ENCODE assay signal across 8 cellular contexts in genomic region chr1:54199151-54199764, GRCh38. TPM values are rescaled to one million over a fixed set of nuclear protein-coding genes. Genes with fewer than 3 reads are reported as not detected.
DNase-seq lines count a peak whose midpoint lies in the region; ATAC-seq and TF ChIP-seq lines count a peak whose summit lies in the region.

No MANE protein-coding gene starts in this region.

- H3K79me1 ChIP-seq in neuronal stem cell (ENCODE audit: low read depth, low read length), result peaks cover 5% of the 10 kb centered on the region

- H4K91ac ChIP-seq in neuronal stem cell (ENCODE audit: low read depth, low read length, poor library complexity), result no peak overlapping the region

- H3K23ac ChIP-seq in neuronal stem cell (ENCODE audit: low read depth, low read length, poor library complexity), result no peak overlapping the region

- H3K9ac ChIP-seq in BLaER1 (peak overlapping the region; percentile 91), neuronal stem cell (ENCODE audit: low read depth, low read length, poor library complexity) (peak overlapping the region; percentile 33)

- H3K4ac ChIP-seq in neuronal stem cell (ENCODE audit: low read length), result no peak overlapping the region

- no peak for TF ChIP-seq CTCF in Peyer's patch (IDR thresholded peaks at IDR 0.05)

- H3K4me3 ChIP-seq in BLaER1 (peak overlapping the region; percentile 94), Peyer's patch (peak overlapping the region; percentile 81 to 97 (median 90)), esophagus (ENCODE audit: low read depth in 1 of 2, low read length in 2 of 2) (peak overlapping the region; percentile 92 to 95), neuronal stem cell (ENCODE audit: low read length in 2 of 2) (peak overlapping the region; percentile 67 to 79)

- H2AK5ac ChIP-seq in neuronal stem cell (ENCODE audit: low read depth, low read length), result no peak overlapping the region

- H3K27ac ChIP-seq in BLaER1, result peak overlapping the region; percentile 85
- peak overlapping the region; percentile 48 to 86 (median 72) for H3K27ac ChIP-seq in Peyer's patch
- H3K27ac ChIP-seq in esophagus (ENCODE audit: low read depth in 2 of 2, low read length in 1 of 2), result peak overlapping the region in 1 of 2 donors; percentile 43
- no peak overlapping the region for H3K27ac ChIP-seq in neuronal stem cell (replicated peaks; ENCODE audit: low read length)

- H2AFZ ChIP-seq in neuronal stem cell (ENCODE audit: low read length), result peak overlapping the region; percentile 86

- H3K4me1 ChIP-seq in BLaER1, result peaks cover 33% of the 10 kb centered on the region
- peaks cover 5 to 24% (median 10%) of the 10 kb centered on the region in 4 donors for H3K4me1 ChIP-seq in Peyer's patch
- peaks cover 4% of the 10 kb centered on the region in 2 donors for H3K4me1 ChIP-seq in esophagus (ENCODE audit: control insufficient read depth in 2 of 2, insufficient read depth in 2 of 2, low read length in 1 of 2)
- peaks cover 9 to 13% of the 10 kb centered on the region in 2 donors for H3K4me1 ChIP-seq in neuronal stem cell (ENCODE audit: control insufficient read depth in 2 of 2, insufficient read depth in 1 of 2, low read depth in 1 of 2, low read length in 2 of 2)

- H2BK15ac ChIP-seq in neuronal stem cell (ENCODE audit: low read length), result no peak overlapping the region

- DNase-seq in Peyer's patch, result no peak
- DNase-seq in neuronal stem cell (ENCODE audit: low spot score), result no peak
- DNase-seq in NOMO-1 treated with DMSO at 0.1 percent for 48 hours (lab: John Stamatoyannopoulos, UW; ENCODE audit: unreplicated experiment), result no peak
- DNase-seq in effector CD4-positive, alpha-beta T cell, result no peak
- no peak for DNase-seq in SK-N-DZ (ENCODE audit: low spot score)

- H3K18ac ChIP-seq in neuronal stem cell (ENCODE audit: low read length), result peak overlapping the region; percentile 12

- WGBS in esophagus, 2 donors, result 14% methylated on average over 17 of the region's 17 CpGs
- WGBS in neuronal stem cell (ENCODE audit: extremely low coverage in 2 of 2, insufficient read length in 2 of 2, insufficient replicate concordance in 1 of 2), 2 donors, result no CpG with 5 or more reads among the region's 17 CpGs

- no peak overlapping the region for H2BK12ac ChIP-seq in neuronal stem cell (ENCODE audit: low read length)

- H3K27me3 ChIP-seq in BLaER1 (no peaks in the 10 kb centered on the region), Peyer's patch (no peaks in the 10 kb centered on the region), esophagus (ENCODE audit: control insufficient read depth in 1 of 2, insufficient read depth in 2 of 2, low read length in 2 of 2) (no peaks in the 10 kb centered on the region), neuronal stem cell (ENCODE audit: control insufficient read depth in 3 of 3, insufficient read depth in 3 of 3, low read depth in 1 of 3, low read length in 3 of 3) (no peaks in the 10 kb centered on the region)

- H3K4me2 ChIP-seq in BLaER1 (peak overlapping the region; percentile 95), neuronal stem cell (ENCODE audit: insufficient read depth, low read length, poor library complexity, severe bottlenecking) (peak overlapping the region; percentile 76)

- H2BK120ac ChIP-seq in neuronal stem cell (ENCODE audit: low read depth, low read length), result no peak overlapping the region

- H3K36me3 ChIP-seq in BLaER1, result peaks cover 44% of the 10 kb centered on the region
- H3K36me3 ChIP-seq in Peyer's patch, result peaks cover 0 to 8% (median 0%) of the 10 kb centered on the region in 3 donors
- peaks cover 6 to 10% of the 10 kb centered on the region in 2 donors for H3K36me3 ChIP-seq in esophagus (ENCODE audit: control insufficient read depth in 2 of 2, insufficient read depth in 2 of 2, low read length in 1 of 2)
- peaks cover 0 to 46% of the 10 kb centered on the region in 2 donors for H3K36me3 ChIP-seq in neuronal stem cell (replicated peaks in 1 of 2; ENCODE audit: control insufficient read depth in 2 of 2, insufficient read depth in 2 of 2, low read length in 2 of 2)

- peaks cover 29% of the 10 kb centered on the region for H4K20me1 ChIP-seq in BLaER1

- no peak for TF ChIP-seq POLR2A in Peyer's patch (IDR thresholded peaks at IDR 0.05)

- peak; percentile 2 for ATAC-seq in GM21576 (IDR thresholded peaks at IDR 0.05; ENCODE audit: unreplicated experiment)

- H2BK5ac ChIP-seq in neuronal stem cell (ENCODE audit: low read length), result no peak overlapping the region

- H4K8ac ChIP-seq in neuronal stem cell (ENCODE audit: low read depth, low read length), result no peak overlapping the region

- H3K9me3 ChIP-seq in BLaER1 (no peaks in the 10 kb centered on the region), Peyer's patch (no peaks in the 10 kb centered on the region), esophagus (ENCODE audit: control insufficient read depth in 2 of 2, insufficient read depth in 1 of 2, low read depth in 1 of 2, low read length in 1 of 2) (no peaks in the 10 kb centered on the region), neuronal stem cell (replicated peaks in 1 of 2; ENCODE audit: control insufficient read depth in 2 of 2, insufficient read depth in 1 of 2, low read depth in 1 of 2, low read length in 2 of 2) (no peaks in the 10 kb centered on the region)

- H3K14ac ChIP-seq in neuronal stem cell (ENCODE audit: low read length), result no peak overlapping the region

RNA-seq across cellular contexts. Expression of gene CYB5RL, which starts 0.6 kb away (rescaled TPM):
- total RNA-seq in Peyer's patch, result 10 to 100 TPM in 1 of 4 donors, 1 to 10 TPM in 3; 3.9 to 11.5 (median 6.9) TPM
- 1 to 10 TPM; 1.7 to 1.8 TPM for polyA plus RNA-seq in esophagus
- polyA plus RNA-seq in neuronal stem cell (2013, experiment 1 of 2), result 6.5 TPM
- polyA plus RNA-seq in neuronal stem cell (2013, experiment 2 of 2), result 6.5 TPM
- polyA plus RNA-seq in SK-N-DZ (2014; cell fraction: cytosol; rRNA removed), result 12.1 and 18.6 TPM in 2 replicates
- 11.0 and 14.0 TPM in 2 replicates for polyA plus RNA-seq in SK-N-DZ (2014; cell fraction: nucleus; rRNA removed)

RNA-seq across cellular contexts. Expression of gene MRPL37, which starts 0.7 kb away (rescaled TPM):
- total RNA-seq in Peyer's patch, result 10 to 100 TPM; 52.8 to 58.3 (median 54.5) TPM
- polyA plus RNA-seq in esophagus, result 10 to 100 TPM; 17.8 to 69.7 TPM
- polyA plus RNA-seq in neuronal stem cell (2013, experiment 1 of 2), result 69.4 TPM
- polyA plus RNA-seq in neuronal stem cell (2013, experiment 2 of 2), result 69.8 TPM
- 90.9 and 96.7 TPM in 2 replicates for polyA plus RNA-seq in SK-N-DZ (2014; cell fraction: cytosol; rRNA removed)
- 51.6 and 56.6 TPM in 2 replicates for polyA plus RNA-seq in SK-N-DZ (2014; cell fraction: nucleus; rRNA removed)

RNA-seq across cellular contexts. Expression of gene CDCP2, which starts 46.5 kb away (rescaled TPM):
- total RNA-seq in Peyer's patch, result not detected
- polyA plus RNA-seq in esophagus, result under 1 TPM in 1 of 2 donors, not detected in 1; 0.06 TPM
- polyA plus RNA-seq in neuronal stem cell (2013, experiment 1 of 2), result 0.03 TPM
- 0.03 TPM for polyA plus RNA-seq in neuronal stem cell (2013, experiment 2 of 2)
- not detected in 2 replicates for polyA plus RNA-seq in SK-N-DZ (2014; cell fraction: cytosol; rRNA removed)
- polyA plus RNA-seq in SK-N-DZ (2014; cell fraction: nucleus; rRNA removed), result not detected in 2 replicates
